ENCODE assay signal across 8 cellular contexts in genomic region chr5:43601454-43602260, GRCh38. TPM values are rescaled to one million over a fixed set of nuclear protein-coding genes. Genes with fewer than 3 reads are reported as not detected.
DNase-seq lines count a peak whose midpoint lies in the region; ATAC-seq, FAIRE-seq and TF ChIP-seq lines count a peak whose summit lies in the region.

No MANE protein-coding gene starts in this region.

- no peak for TF ChIP-seq CTCF in A673 (conservative IDR thresholded peaks at IDR 0.05; ENCODE audit: low read depth, low read length)
- no peak for TF ChIP-seq CTCF in Peyer's patch (IDR thresholded peaks at IDR 0.05)

- intact Hi-C loops in A673 (cut with micrococcal nuclease; ENCODE audit: unreplicated experiment): loop anchor here (5.0 kb wide), 1 partner anchor 44 kb away; the partner anchor contains the start of gene PAIP1

- H3K27ac ChIP-seq in A673 (ENCODE audit: low read depth, low read length, poor library complexity, severe bottlenecking): peak overlapping the region; percentile 74
- peak overlapping the region; percentile 38 to 85 (median 79) for H3K27ac ChIP-seq in Peyer's patch

- H3K9ac ChIP-seq in endocrine pancreas (ENCODE audit: control insufficient read depth, insufficient read depth, low read length): no peak overlapping the region

- H3K36me3 ChIP-seq in A673 (ENCODE audit: insufficient read depth, low read length, poor library complexity, severe bottlenecking): no peaks in the 10 kb centered on the region
- no peaks in the 10 kb centered on the region for H3K36me3 ChIP-seq in Peyer's patch
- H3K36me3 ChIP-seq in endocrine pancreas (ENCODE audit: control insufficient read depth, insufficient read depth, low read length): no peaks in the 10 kb centered on the region
- peaks cover 5% of the 10 kb centered on the region for H3K36me3 ChIP-seq in neuron (ENCODE audit: insufficient read depth, low read length)

- H3K27me3 ChIP-seq in A673 (replicated peaks; ENCODE audit: insufficient read depth, low read depth, low read length, poor library complexity) (no peaks in the 10 kb centered on the region), Peyer's patch (no peaks in the 10 kb centered on the region), endocrine pancreas (ENCODE audit: control insufficient read depth, insufficient read depth, low read length) (no peaks in the 10 kb centered on the region), neuron (ENCODE audit: insufficient read depth, low read length) (no peaks in the 10 kb centered on the region)

- POLR2A ChIA-PET in A673 (lab: Charles Lee; ENCODE audit: low non-redundant PET): no interaction called here

- no TSS peak for BruUV-seq in A673 (replicated peaks; lab: Mats Ljungman, UMichigan)

- CTCF ChIA-PET in A673 (lab: Charles Lee): no interaction called here

- H3K9me3 ChIP-seq in A673 (ENCODE audit: low read depth, low read length, poor library complexity, severe bottlenecking) (no peaks in the 10 kb centered on the region), Peyer's patch (no peaks in the 10 kb centered on the region), endocrine pancreas (ENCODE audit: control insufficient read depth, low read length) (no peaks in the 10 kb centered on the region), neuron (ENCODE audit: low read length) (no peaks in the 10 kb centered on the region)

- DNase-seq in A673 (ENCODE audit: low spot score) (peak; percentile 68), GM12891 (ENCODE audit: insufficient read length, low spot score) (no peak), Peyer's patch (no peak), NCI-H187 treated with DMSO at 0.1 percent for 48 hours (lab: John Stamatoyannopoulos, UW) (no peak)

- H3K4me3 ChIP-seq in A673 (ENCODE audit: low read depth, low read length, poor library complexity, severe bottlenecking) (peak overlapping the region; percentile 57), Peyer's patch (peak overlapping the region in 2 of 4 donors; percentile 72 to 86), endocrine pancreas (ENCODE audit: control insufficient read depth, insufficient read depth, low read length) (peak overlapping the region; percentile 78), neuron (ENCODE audit: low read length) (peak overlapping the region; percentile 96)

- H3K4me1 ChIP-seq in A673 (ENCODE audit: insufficient read depth, low read length, poor library complexity, severe bottlenecking) (peaks cover 11% of the 10 kb centered on the region), Peyer's patch (peaks cover 0 to 15% (median 6%) of the 10 kb centered on the region in 4 donors), endocrine pancreas (ENCODE audit: control insufficient read depth, insufficient read depth, low read length) (peaks cover 3% of the 10 kb centered on the region), neuron (ENCODE audit: insufficient read depth, low read length) (peaks cover 17% of the 10 kb centered on the region)

- ATAC-seq in HG03342 (IDR thresholded peaks at IDR 0.05; ENCODE audit: unreplicated experiment): peak; percentile 41
- no peak for ATAC-seq in GM21737 (IDR thresholded peaks at IDR 0.05; ENCODE audit: unreplicated experiment)

- H2AFZ ChIP-seq in neuron (ENCODE audit: low read depth, low read length): peak overlapping the region; percentile 84

- TF ChIP-seq POLR2A in GM12891 (IDR thresholded peaks at IDR 0.05; ENCODE audit: low read depth, low read length) (no peak), Peyer's patch (IDR thresholded peaks at IDR 0.05) (no peak)

- FAIRE-seq in GM12891 (lab: Jason Lieb, UNC): peak; percentile 56

TF ChIP-seq in GM12891, 5 proteins besides CTCF, POLR2A, EP300 and RAD21:
- no peak for TF ChIP-seq POLR2AphosphoS5 (IDR thresholded peaks at IDR 0.05; ENCODE audit: low read depth, low read length)
- TF ChIP-seq SPI1 (IDR thresholded peaks at IDR 0.05; ENCODE audit: low read depth, low read length): 0 out of 2 replicates have a peak, but pooled peaks have one; percentile 12

RNA-seq across cellular contexts. Expression of gene NNT, which starts 1.3 kb away (rescaled TPM):
- total RNA-seq in A673 (2021) (65.4 and 71.6 TPM in 2 replicates), Peyer's patch (10 to 100 TPM; 30.5 to 59.7 (median 44.5) TPM)
- polyA plus RNA-seq in GM12891 (2012; ENCODE audit: low read depth, missing spikeins): 25.3 TPM

RNA-seq across cellular contexts. Expression of gene PAIP1, which starts 44.8 kb away (rescaled TPM):
- total RNA-seq in A673 (2021) (113 and 118 TPM in 2 replicates), Peyer's patch (10 to 100 TPM; 45.9 to 61.1 (median 48.9) TPM)
- 31.6 TPM for polyA plus RNA-seq in GM12891 (2012; ENCODE audit: low read depth, missing spikeins)
